Comparison of ENCODE assay signal across 34 cellular contexts in genomic region chr3:86381247-86381646, GRCh38.
"Had no signal": no experiment of that assay in that cellular context is flagged by ENCODE, and none has a peak within 500 bp of the region (broad histone marks: within the 10 kb centered on the region; RNA-seq: fewer than 3 reads in every experiment).

No MANE protein-coding gene starts in this region.

- H3K27ac ChIP-seq: PC-9, RWPE1, VCaP had no signal

- H3K4me3 Mint-ChIP-seq: activated CD4-positive, alpha-beta memory T cell treated with anti-CD3 and anti-CD28 coated beads, Interleukin-2, amount 10 ng/mL, durations not matched to agents 7 days and 5 days; activated CD8-positive, alpha-beta memory T cell treated with anti-CD3 and anti-CD28 coated beads, Interleukin-2, amount 10 ng/mL, durations not matched to agents 7 days and 5 days; activated naive CD4-positive, alpha-beta T cell treated with anti-CD3 and anti-CD28 coated beads, Interleukin-2, amount 10 ng/mL, durations not matched to agents 7 days and 5 days; activated naive CD8-positive, alpha-beta T cell; activated naive CD8-positive, alpha-beta T cell treated with anti-CD3 and anti-CD28 coated beads, Interleukin-2, amount 50 U/mL, for 24 hours; brain; T-cell; T-helper 17 cell had no signal

- H3K36me3 Mint-ChIP-seq: activated CD8-positive, alpha-beta memory T cell treated with anti-CD3 and anti-CD28 coated beads, Interleukin-2, amount 10 ng/mL, durations not matched to agents 7 days and 5 days; activated naive CD4-positive, alpha-beta T cell treated with anti-CD3 and anti-CD28 coated beads, Interleukin-2, amount 10 ng/mL, durations not matched to agents 7 days and 5 days; activated naive CD8-positive, alpha-beta T cell; brain; T-cell had no signal

- H3K4me1 Mint-ChIP-seq: activated CD4-positive, alpha-beta memory T cell treated with anti-CD3 and anti-CD28 coated beads, Interleukin-2, amount 10 ng/mL, durations not matched to agents 7 days and 5 days; activated CD8-positive, alpha-beta memory T cell treated with anti-CD3 and anti-CD28 coated beads, Interleukin-2, amount 10 ng/mL, durations not matched to agents 7 days and 5 days; activated naive CD4-positive, alpha-beta T cell treated with anti-CD3 and anti-CD28 coated beads, Interleukin-2, amount 10 ng/mL, durations not matched to agents 7 days and 5 days; activated naive CD8-positive, alpha-beta T cell treated with anti-CD3 and anti-CD28 coated beads, Interleukin-2, amount 50 U/mL, for 24 hours; T-cell; T-helper 17 cell had no signal

- H3K27me3 Mint-ChIP-seq: activated CD4-positive, alpha-beta memory T cell treated with anti-CD3 and anti-CD28 coated beads, Interleukin-2, amount 10 ng/mL, durations not matched to agents 7 days and 5 days; activated CD8-positive, alpha-beta memory T cell treated with anti-CD3 and anti-CD28 coated beads, Interleukin-2, amount 10 ng/mL, durations not matched to agents 7 days and 5 days; activated naive CD4-positive, alpha-beta T cell treated with anti-CD3 and anti-CD28 coated beads, Interleukin-2, amount 10 ng/mL, durations not matched to agents 7 days and 5 days; activated naive CD8-positive, alpha-beta T cell; activated naive CD8-positive, alpha-beta T cell treated with anti-CD3 and anti-CD28 coated beads, Interleukin-2, amount 50 U/mL, for 24 hours; brain; T-cell; T-helper 17 cell had no signal

- DNase-seq: activated CD4-positive, alpha-beta memory T cell treated with anti-CD3 and anti-CD28 coated beads, Interleukin-2, amount 10 ng/mL, durations not matched to agents 7 days and 5 days; activated CD4-positive, alpha-beta T cell treated with anti-CD3 and anti-CD28 coated beads for 1 hour; activated CD4-positive, alpha-beta T cell treated with anti-CD3 and anti-CD28 coated beads for 48 hours; activated CD4-positive, CD25-positive, alpha-beta regulatory T cell; activated CD8-positive, alpha-beta memory T cell treated with anti-CD3 and anti-CD28 coated beads for 24 hours; activated CD8-positive, alpha-beta memory T cell treated with anti-CD3 and anti-CD28 coated beads, Interleukin-2, amount 10 ng/mL, durations not matched to agents 7 days and 5 days; activated CD8-positive, alpha-beta memory T cell treated with anti-CD3 and anti-CD28 coated beads, Interleukin-2, amount 50 U/mL, for 48 hours; activated effector memory CD4-positive, alpha-beta T cell treated with Interleukin-2 at 50 U/mL for 16 hours; activated naive CD4-positive, alpha-beta T cell treated with anti-CD3 and anti-CD28 coated beads, Interleukin-2, amount 10 ng/mL, durations not matched to agents 7 days and 5 days; activated naive CD8-positive, alpha-beta T cell treated with anti-CD3 and anti-CD28 coated beads, Interleukin-2, amount 50 U/mL, for 24 hours; activated T-cell treated with anti-CD3 and anti-CD28 coated beads, Interleukin-2, amount 50 U/mL, for 48 hours; anterior cingulate cortex; caudate nucleus; NCI-H1092 treated with DMSO at 0.1 percent for 48 hours; NCI-H1417; NCI-H187 treated with DMSO at 0.1 percent for 48 hours; NCI-H2081; NCI-H2171 treated with DMSO at 0.1 percent for 48 hours; NCI-H2227 treated with DMSO at 0.1 percent for 48 hours; NCI-H446; NCI-H510A treated with DMSO at 0.1 percent for 48 hours; NCI-H526 treated with DMSO at 0.1 percent for 48 hours; NCI-H774; PC-9; SIG-M5; T-cell; T-helper 17 cell; T-helper 9 cell had no signal

- H3K27ac Mint-ChIP-seq: activated CD4-positive, alpha-beta memory T cell treated with anti-CD3 and anti-CD28 coated beads, Interleukin-2, amount 10 ng/mL, durations not matched to agents 7 days and 5 days; activated CD8-positive, alpha-beta memory T cell treated with anti-CD3 and anti-CD28 coated beads, Interleukin-2, amount 10 ng/mL, durations not matched to agents 7 days and 5 days; activated naive CD4-positive, alpha-beta T cell treated with anti-CD3 and anti-CD28 coated beads, Interleukin-2, amount 10 ng/mL, durations not matched to agents 7 days and 5 days; activated naive CD8-positive, alpha-beta T cell; activated naive CD8-positive, alpha-beta T cell treated with anti-CD3 and anti-CD28 coated beads, Interleukin-2, amount 50 U/mL, for 24 hours; brain; T-cell; T-helper 17 cell had no signal

- ATAC-seq: activated CD8-positive, alpha-beta memory T cell treated with anti-CD3 and anti-CD28 coated beads, Interleukin-2, amount 10 ng/mL, durations not matched to agents 7 days and 5 days; activated naive CD8-positive, alpha-beta T cell treated with anti-CD3 and anti-CD28 coated beads, Interleukin-2, amount 50 U/mL, for 24 hours; Right ventricle myocardium inferior; SK-N-SH treated with all-trans-retinoic acid at 6 μM for 48 hours; T-cell; T-helper 17 cell had no signal

- H3K9me3 Mint-ChIP-seq: brain had no signal

- H3K4me3 ChIP-seq: PC-9 had no signal
